Comparison of ENCODE assay signal across 8 cellular contexts in genomic region chr2:65432227-65433190, GRCh38. TPM values are rescaled to one million over a fixed set of nuclear protein-coding genes. Genes with fewer than 3 reads are reported as not detected.
DNase-seq lines count a peak whose midpoint lies in the region; TF ChIP-seq lines count a peak whose summit lies in the region.

Gene SPRED2 (minus strand): TSS chr2:65432599. CDS start chr2:65431987, 612 bp downstream.

- no peak within 1 kb of the TSS for H4K8ac ChIP-seq in H9 (replicated peaks; ENCODE audit: insufficient read length, low read depth, low read length)

- no peaks in the 10 kb centered on the region; a peak in 1 of 5 replicates for H3K9me3 Mint-ChIP-seq in H9
- no peaks in the 10 kb centered on the region for H3K9me3 Mint-ChIP-seq in activated naive CD8-positive, alpha-beta T cell treated with anti-CD3 and anti-CD28 coated beads for 36 hours

- H2BK120ac ChIP-seq in H9 (ENCODE audit: low read depth, low read length, poor library complexity, severe bottlenecking), result no peak within 1 kb of the TSS

- no peaks in the 10 kb centered on the region for H3K9me3 ChIP-seq in H9 (ENCODE audit: control insufficient read depth, low read depth, low read length)
- H3K9me3 ChIP-seq in SK-N-MC (ENCODE audit: low read depth, low read length), result no peaks in the 10 kb centered on the region
- H3K9me3 ChIP-seq in thyroid gland, result no peaks in the 10 kb centered on the region

- intact Hi-C loops in thyroid gland (cut with DNase I), result loop anchor here (10.0 kb wide), 3 partner anchors 48 to 168 kb away; no protein-coding TSS in a partner anchor

- H4K5ac ChIP-seq in H9 (ENCODE audit: insufficient read length, low read depth, low read length), result no peak within 1 kb of the TSS

- H3K27ac Mint-ChIP-seq in H9, result peak within 1 kb of the TSS; percentile 62 to 93 (median 80); a peak in 5 of 7 replicates
- peak within 1 kb of the TSS; percentile 78 for H3K27ac Mint-ChIP-seq in activated naive CD8-positive, alpha-beta T cell treated with anti-CD3 and anti-CD28 coated beads for 36 hours

- peaks cover 32 to 41% of the 10 kb centered on the region in 2 experiments for H3K4me1 Mint-ChIP-seq in H9
- peaks cover 22% of the 10 kb centered on the region for H3K4me1 Mint-ChIP-seq in activated naive CD8-positive, alpha-beta T cell treated with anti-CD3 and anti-CD28 coated beads for 36 hours

- no peak within 1 kb of the TSS for H2AK5ac ChIP-seq in H9 (ENCODE audit: insufficient read length, low read length)

- H3K27ac ChIP-seq in H9 (ENCODE audit: insufficient read length, low read depth, low read length) (no peak within 1 kb of the TSS), SK-N-MC (peak within 1 kb of the TSS; percentile 43; the same call in 1 of the 2 replicates), thyroid gland (peak within 1 kb of the TSS; percentile 93 to 97 (median 96))

- peak within 1 kb of the TSS; percentile 82 for H3K4me2 ChIP-seq in H9 (ENCODE audit: insufficient read depth, insufficient read length, low read length)

- H3K4me3 Mint-ChIP-seq in H9, result peak within 1 kb of the TSS; percentile 85 to 95
- H3K4me3 Mint-ChIP-seq in activated naive CD8-positive, alpha-beta T cell treated with anti-CD3 and anti-CD28 coated beads for 36 hours, result peak within 1 kb of the TSS; percentile 91

- DNase-seq in DMS79 (lab: John Stamatoyannopoulos, UW) (peak; percentile 95), H9 (peak; percentile 88), NB4 (ENCODE audit: low read depth) (peak; percentile 97), SK-N-MC (ENCODE audit: low read depth, low spot score) (peak; percentile 86), glomerular visceral epithelial cell (ENCODE audit: extremely low spot score) (peak; percentile 93), occipital lobe (lab: John Stamatoyannopoulos, UW) (peak; percentile 86), thyroid gland (peak; percentile 96 to 97)
- DNase-seq in activated naive CD8-positive, alpha-beta T cell treated with anti-CD3 and anti-CD28 coated beads for 36 hours, result peak; percentile 79

- peaks cover 18% of the 10 kb centered on the region for H3K23me2 ChIP-seq in H9 (ENCODE audit: insufficient read length, low read depth, low read length, poor library complexity, severe bottlenecking)

- H3K4me3 ChIP-seq in NB4 (ENCODE audit: low read depth, low read length) (peak within 1 kb of the TSS; percentile 78), SK-N-MC (peak within 1 kb of the TSS; percentile 92), thyroid gland (replicated peaks in 1 of 3) (peak within 1 kb of the TSS; percentile 56 to 95 (median 86))

- H3K9ac ChIP-seq in H9 (ENCODE audit: extremely low read depth, insufficient read length, low read length) (peak within 1 kb of the TSS; percentile 10), SK-N-MC (ENCODE audit: insufficient read length) (peak within 1 kb of the TSS; percentile 74)

- no peak within 1 kb of the TSS for H3K14ac ChIP-seq in H9 (ENCODE audit: insufficient read depth, low read length)

- H2AFZ ChIP-seq in H9 (ENCODE audit: low read length), result no peak within 1 kb of the TSS

- H3K4me1 ChIP-seq in H9 (ENCODE audit: insufficient read depth, low read length) (peaks cover 7% of the 10 kb centered on the region; the same call in 1 of the 2 replicates), thyroid gland (peaks cover 21 to 32% of the 10 kb centered on the region in 2 donors)

- no peak within 1 kb of the TSS for H4K91ac ChIP-seq in H9 (ENCODE audit: insufficient read length, low read depth, low read length)

- no CpG with 5 or more reads among the region's 68 CpGs for WGBS in H9 (ENCODE audit: extremely low coverage, insufficient read length, low lambda C conversion rate)
- 0 to 1% methylated on average over 46 to 68 of the region's 68 CpGs for WGBS in thyroid gland, 2 donors

- H3K36me3 Mint-ChIP-seq in H9 (ENCODE audit: insufficient read depth in 1 of 3, low read depth in 3 of 3), result no peaks in the 10 kb centered on the region
- no peaks in the 10 kb centered on the region for H3K36me3 Mint-ChIP-seq in activated naive CD8-positive, alpha-beta T cell treated with anti-CD3 and anti-CD28 coated beads for 36 hours

- H2BK5ac ChIP-seq in H9 (ENCODE audit: insufficient read length, low read length), result no peak within 1 kb of the TSS

- H3T11ph ChIP-seq in H9 (ENCODE audit: low read length), result no peak within 1 kb of the TSS

- TF ChIP-seq POLR2A in NB4 (IDR thresholded peaks at IDR 0.05; ENCODE audit: extremely low read depth, insufficient read length) (no peak), thyroid gland (IDR thresholded peaks at IDR 0.05) (peak; percentile 6 to 78)

- H3K27me3 ChIP-seq in H9 (ENCODE audit: insufficient read depth, low read length) (peaks cover 11% of the 10 kb centered on the region; the same call in 1 of the 2 replicates), thyroid gland (no peaks in the 10 kb centered on the region)

- H3K27me3 Mint-ChIP-seq in H9 (ENCODE audit: low read depth), result peaks cover 78% of the 10 kb centered on the region
- H3K27me3 Mint-ChIP-seq in activated naive CD8-positive, alpha-beta T cell treated with anti-CD3 and anti-CD28 coated beads for 36 hours, result peaks cover 67% of the 10 kb centered on the region

- peaks cover 4% of the 10 kb centered on the region; the same call in 1 of the 2 replicates for H3K79me2 ChIP-seq in H9 (ENCODE audit: insufficient read depth, low read length)

- no peak within 1 kb of the TSS for H3K23ac ChIP-seq in H9 (ENCODE audit: insufficient read length, low read depth, low read length)

- no peak within 1 kb of the TSS for H3K56ac ChIP-seq in H9 (ENCODE audit: insufficient read length, low read depth, low read length)

- H4K20me1 ChIP-seq in H9 (ENCODE audit: control insufficient read depth, insufficient read depth, insufficient read length), result no peaks in the 10 kb centered on the region

- TF ChIP-seq CTCF in H9 (conservative IDR thresholded peaks at IDR 0.05) (no peak), NB4 (IDR thresholded peaks at IDR 0.05; ENCODE audit: low read depth, low read length) (no peak), thyroid gland (IDR thresholded peaks at IDR 0.05) (peak in 2 of 6 experiments; percentile 23 to 26)

- H3K36me3 ChIP-seq in SK-N-MC (ENCODE audit: insufficient read depth, low read length), result peaks cover 3% of the 10 kb centered on the region; the same call in 1 of the 2 replicates
- H3K36me3 ChIP-seq in thyroid gland, result no peaks in the 10 kb centered on the region

- no peak within 1 kb of the TSS for H2BK15ac ChIP-seq in H9 (ENCODE audit: low read depth, low read length)

- H3K79me1 ChIP-seq in H9 (ENCODE audit: insufficient read depth, low read depth, low read length, poor library complexity, severe bottlenecking), result peaks cover 3% of the 10 kb centered on the region

- H3K4ac ChIP-seq in H9 (ENCODE audit: low read depth, low read length), result no peak within 1 kb of the TSS

- no peak within 1 kb of the TSS for H2BK20ac ChIP-seq in H9 (ENCODE audit: low read depth, low read length, poor library complexity, severe bottlenecking)

- H3K18ac ChIP-seq in H9 (ENCODE audit: insufficient read length, low read depth, low read length), result peak within 1 kb of the TSS; percentile 43

- H2BK12ac ChIP-seq in H9 (ENCODE audit: insufficient read length, low read depth, low read length), result no peak within 1 kb of the TSS

RNA-seq across cellular contexts. Expression of gene SPRED2, which starts in this region (rescaled TPM):
- 20.8 and 23.5 TPM in 2 replicates for total RNA-seq in H9 (2021)
- total RNA-seq in activated naive CD8-positive, alpha-beta T cell treated with anti-CD3 and anti-CD28 coated beads for 36 hours, result 1 to 10 TPM; 9.5 to 9.7 TPM
- total RNA-seq in occipital lobe, result 8.6 TPM
- 10 to 100 TPM; 18.8 to 44.0 (median 25.4) TPM for total RNA-seq in thyroid gland
